ENCODE assay signal across 8 cellular contexts in genomic region chr7:65797566-65797965, GRCh38.
A peak's percentile ranks its signal among the peaks of the same experiment; 100 is the strongest.
DNase-seq lines count a peak whose midpoint lies in the region; ATAC-seq, FAIRE-seq and TF ChIP-seq lines count a peak whose summit lies in the region.
"Not testable (repeated sequence)": the region's sequence is repeated elsewhere in the genome, so short reads cannot be mapped to it uniquely, and the experiment has no call there.

No MANE protein-coding gene starts in this region.

- H3K4ac ChIP-seq in IMR-90 (ENCODE audit: low read depth, low read length), result peak overlapping the region; percentile 71

- H3K36me3 Mint-ChIP-seq in GM23338 (ENCODE audit: low read depth); astrocyte (ENCODE audit: low read depth, unreplicated experiment): not testable (repeated sequence)
- peaks cover 21% of the 10 kb centered on the region for H3K36me3 Mint-ChIP-seq in activated CD8-positive, alpha-beta memory T cell treated with anti-CD3 and anti-CD28 coated beads, Interleukin-2, amount 10 ng/mL, durations not matched to agents 7 days and 5 days

- not testable (repeated sequence) for H3K14ac ChIP-seq in IMR-90 (replicated peaks; ENCODE audit: low read depth, low read length)

- dilution Hi-C loops in IMR-90 (cut with HindIII; ENCODE audit: low sequenced_read_pairs, unreplicated experiment); endothelial cell of umbilical vein (cut with MboI; ENCODE audit: extremely low pct_ligation_motif_present, low sequenced_read_pairs): not testable (repeated sequence)

- in situ Hi-C loops in IMR-90 (cut with MboI; ENCODE audit: low sequenced_read_pairs); brain microvascular endothelial cell (cut with HindIII; ENCODE audit: low pct_ligation_motif_present, low sequenced_read_pairs): not testable (repeated sequence)

- not testable (repeated sequence) for H3K23ac ChIP-seq in IMR-90 (ENCODE audit: low read depth, low read length)

- H2AK9ac ChIP-seq in IMR-90 (replicated peaks; ENCODE audit: low read depth, low read length, poor library complexity), result not testable (repeated sequence)

- not testable (repeated sequence) for H3K36me3 ChIP-seq in GM23338 (ENCODE audit: insufficient read depth); IMR-90 (ENCODE audit: control insufficient read depth, insufficient read depth, low read length); SK-N-SH (replicated peaks in 1 of 2; ENCODE audit: control insufficient read depth in 1 of 2, insufficient read depth in 2 of 2, low read length in 1 of 2); astrocyte (ENCODE audit: insufficient read depth, low read length); brain microvascular endothelial cell (replicated peaks); endothelial cell of umbilical vein (ENCODE audit: control insufficient read depth in 2 of 2, extremely low read depth in 1 of 2, insufficient read depth in 2 of 2, low read length in 2 of 2)

- not testable (repeated sequence) for H3K18ac ChIP-seq in IMR-90 (ENCODE audit: low read depth, low read length)

- not testable (repeated sequence) for H3K56ac ChIP-seq in IMR-90 (ENCODE audit: extremely low read depth, insufficient read depth, low read length)

- not testable (repeated sequence) for H3K27me3 ChIP-seq in GM23338 (ENCODE audit: insufficient read depth); IMR-90 (ENCODE audit: control insufficient read depth, insufficient read depth, low read length); SK-N-SH (ENCODE audit: insufficient read depth); astrocyte (ENCODE audit: insufficient read depth, low read length); brain microvascular endothelial cell (replicated peaks); endothelial cell of umbilical vein (ENCODE audit: control insufficient read depth in 2 of 2, insufficient read depth in 2 of 2, low read length in 2 of 2)

- not testable (repeated sequence) for H3K27ac ChIP-seq in GM23338 (ENCODE audit: low read depth); astrocyte (ENCODE audit: low read depth, low read length)
- H3K27ac ChIP-seq in IMR-90 (ENCODE audit: insufficient read depth, low read length) (peak overlapping the region; percentile 73), SK-N-SH (ENCODE audit: low read depth in 2 of 2, low read length in 1 of 2) (peak overlapping the region in 1 of 2 experiments; percentile 28; a peak in 1 of 4 replicates), brain microvascular endothelial cell (peak overlapping the region; percentile 85), endothelial cell of umbilical vein (ENCODE audit: insufficient read depth, low read depth, low read length) (peak overlapping the region; percentile 85)

- not testable (repeated sequence) for H3K9me3 Mint-ChIP-seq in GM23338; activated CD8-positive, alpha-beta memory T cell treated with anti-CD3 and anti-CD28 coated beads, Interleukin-2, amount 10 ng/mL, durations not matched to agents 7 days and 5 days (ENCODE audit: low read depth); astrocyte (ENCODE audit: unreplicated experiment)

- H3K9me2 ChIP-seq in GM23338 (ENCODE audit: insufficient read depth); SK-N-SH: not testable (repeated sequence)

- peak overlapping the region; percentile 82 for H2BK5ac ChIP-seq in IMR-90 (ENCODE audit: low read depth, low read length, poor library complexity, severe bottlenecking)

- not testable (repeated sequence) for BruUV-seq in IMR-90 (replicated peaks; lab: Mats Ljungman, UMichigan); endothelial cell of umbilical vein (replicated peaks; lab: Mats Ljungman, UMichigan)

- not testable (repeated sequence) for TF ChIP-seq RAD21 in IMR-90 (IDR thresholded peaks at IDR 0.05; ENCODE audit: low read length); SK-N-SH (IDR thresholded peaks at IDR 0.05; ENCODE audit: low read length)

- peak overlapping the region; percentile 38; the same call in 1 of the 2 replicates for H2BK20ac ChIP-seq in IMR-90 (ENCODE audit: low read depth, low read length)

- H3K79me2 ChIP-seq in GM23338 (replicated peaks; ENCODE audit: insufficient read depth); SK-N-SH (ENCODE audit: insufficient read depth); astrocyte (ENCODE audit: insufficient read depth, low read length); endothelial cell of umbilical vein (ENCODE audit: control insufficient read depth, insufficient read depth, low read length): not testable (repeated sequence)

- H3K79me1 ChIP-seq in IMR-90 (ENCODE audit: low read depth in 1 of 2, low read length in 2 of 2), result not testable (repeated sequence)

- CTCF ChIA-PET in IMR-90 (lab: Yijun Ruan, JAX); SK-N-SH (lab: Yijun Ruan, JAX); endothelial cell of umbilical vein (lab: Charles Lee): not testable (repeated sequence)
- CTCF ChIA-PET in activated CD8-positive, alpha-beta memory T cell treated with anti-CD3 and anti-CD28 coated beads, Interleukin-2, amount 10 ng/mL, durations not matched to agents 7 days and 5 days (lab: Charles Lee), result interaction anchor here (2.3 kb wide), 1 partner anchor 48 kb away, joined by 5 read pairs; no protein-coding TSS in a partner anchor

- not testable (repeated sequence) for H3K4me1 Mint-ChIP-seq in GM23338
- H3K4me1 Mint-ChIP-seq in activated CD8-positive, alpha-beta memory T cell treated with anti-CD3 and anti-CD28 coated beads, Interleukin-2, amount 10 ng/mL, durations not matched to agents 7 days and 5 days, result peaks cover 39% of the 10 kb centered on the region
- H3K4me1 Mint-ChIP-seq in astrocyte (ENCODE audit: low read depth, unreplicated experiment), result peaks cover 22% of the 10 kb centered on the region

- not testable (repeated sequence) for TF ChIP-seq POLR2A in IMR-90 (IDR thresholded peaks at IDR 0.05; ENCODE audit: low read depth, low read length); endothelial cell of umbilical vein (IDR thresholded peaks at IDR 0.05; ENCODE audit: low read depth, low read length)

- 0 out of 2 replicates have a peak overlapping the region, but pooled peaks have one; percentile 14 for H2AFZ ChIP-seq in GM23338
- not testable (repeated sequence) for H2AFZ ChIP-seq in IMR-90 (replicated peaks; ENCODE audit: low read length, poor library complexity); SK-N-SH (ENCODE audit: low read depth); astrocyte (ENCODE audit: low read depth, low read length); endothelial cell of umbilical vein (ENCODE audit: low read depth, low read length)

- not testable (repeated sequence) for H3K4me2 ChIP-seq in GM23338; IMR-90 (ENCODE audit: low read depth, low read length); endothelial cell of umbilical vein (ENCODE audit: insufficient read depth, low read length)
- peak overlapping the region; percentile 37; the same call in 1 of the 2 replicates for H3K4me2 ChIP-seq in SK-N-SH
- H3K4me2 ChIP-seq in astrocyte (ENCODE audit: low read length), result peak overlapping the region; percentile 67

- not testable (repeated sequence) for TF ChIP-seq CTCF in GM23338 (conservative IDR thresholded peaks at IDR 0.05; ENCODE audit: low read depth in 2 of 2); IMR-90 (conservative IDR thresholded peaks at IDR 0.05; ENCODE audit: low read depth, low read length); SK-N-SH (IDR thresholded peaks at IDR 0.05); astrocyte (IDR thresholded peaks at IDR 0.05; ENCODE audit: insufficient read depth, low read depth, low read length); brain microvascular endothelial cell (IDR thresholded peaks at IDR 0.05; ENCODE audit: low read depth, low read length, missing control alignments); endothelial cell of umbilical vein (IDR thresholded peaks at IDR 0.05; ENCODE audit: extremely low read depth in 1 of 2, insufficient read depth in 1 of 2, low read depth in 1 of 2, low read length in 2 of 2)

- 83 to 100% methylated on average over 1 to 2 of the region's 5 CpGs for WGBS in IMR-90 (ENCODE audit: extremely low coverage in 2 of 2, insufficient read length in 1 of 2), 2 experiments
- WGBS in SK-N-SH (ENCODE audit: low lambda C conversion rate), result 91% methylated on average over 5 of the region's 5 CpGs

- H4K20me1 ChIP-seq in GM23338 (replicated peaks; ENCODE audit: insufficient read depth); IMR-90 (ENCODE audit: insufficient read depth, low read length); SK-N-SH (ENCODE audit: insufficient read depth); astrocyte (ENCODE audit: insufficient read depth, low read length); endothelial cell of umbilical vein (replicated peaks; ENCODE audit: control insufficient read depth, extremely low read depth, insufficient read depth, low read length): not testable (repeated sequence)

- POLR2A ChIA-PET in IMR-90 (lab: Charles Lee; ENCODE audit: unreplicated experiment); SK-N-SH (lab: Yijun Ruan, JAX); endothelial cell of umbilical vein (lab: Charles Lee): not testable (repeated sequence)

- not testable (repeated sequence) for H3K4me3 Mint-ChIP-seq in GM23338; activated CD8-positive, alpha-beta memory T cell treated with anti-CD3 and anti-CD28 coated beads, Interleukin-2, amount 10 ng/mL, durations not matched to agents 7 days and 5 days; astrocyte (ENCODE audit: unreplicated experiment)

- FAIRE-seq in astrocyte (lab: Jason Lieb, UNC); endothelial cell of umbilical vein (lab: Jason Lieb, UNC): not testable (repeated sequence)

- not testable (repeated sequence) for ATAC-seq in GM23338; IMR-90 (ENCODE audit: low read depth); activated CD8-positive, alpha-beta memory T cell treated with anti-CD3 and anti-CD28 coated beads, Interleukin-2, amount 10 ng/mL, durations not matched to agents 7 days and 5 days

- intact Hi-C loops in IMR-90 (cut with micrococcal nuclease), result not testable (repeated sequence)
- intact Hi-C loops in endothelial cell of umbilical vein (cut with micrococcal nuclease), result loop anchor here (10.0 kb wide), 1 partner anchor 77 kb away; the partner anchor contains the start of gene VKORC1L1

- peak overlapping the region; percentile 57; the same call in 1 of the 2 replicates for H2AK5ac ChIP-seq in IMR-90 (ENCODE audit: low read depth, low read length)

- H4K5ac ChIP-seq in IMR-90 (ENCODE audit: low read depth, low read length), result peak overlapping the region; percentile 12; the same call in 1 of the 2 replicates

- H3F3A ChIP-seq in GM23338 (replicated peaks; ENCODE audit: low read depth); SK-N-SH (replicated peaks; ENCODE audit: insufficient read depth): not testable (repeated sequence)

- not testable (repeated sequence) for H3K9me3 ChIP-seq in IMR-90 (ENCODE audit: control insufficient read depth, insufficient read depth, low read length); SK-N-SH; astrocyte (ENCODE audit: insufficient read depth, low read depth, low read length); endothelial cell of umbilical vein (replicated peaks; ENCODE audit: control insufficient read depth, insufficient read depth, low read length)

- TF ChIP-seq EP300 in SK-N-SH (IDR thresholded peaks at IDR 0.05; ENCODE audit: borderline replicate concordance in 1 of 2, low read depth in 1 of 2, low read length in 1 of 2), result not testable (repeated sequence)

- H3K27me3 Mint-ChIP-seq in GM23338 (ENCODE audit: insufficient read depth, low read depth, poor library complexity); activated CD8-positive, alpha-beta memory T cell treated with anti-CD3 and anti-CD28 coated beads, Interleukin-2, amount 10 ng/mL, durations not matched to agents 7 days and 5 days; astrocyte (ENCODE audit: low read depth, unreplicated experiment): not testable (repeated sequence)

- H3K27ac Mint-ChIP-seq in GM23338; astrocyte (ENCODE audit: unreplicated experiment): not testable (repeated sequence)
- H3K27ac Mint-ChIP-seq in activated CD8-positive, alpha-beta memory T cell treated with anti-CD3 and anti-CD28 coated beads, Interleukin-2, amount 10 ng/mL, durations not matched to agents 7 days and 5 days, result peak overlapping the region; percentile 89

- H2BK120ac ChIP-seq in IMR-90 (ENCODE audit: low read depth, low read length), result peak overlapping the region; percentile 82

- peak overlapping the region; percentile 45 to 61; a peak in 2 of 4 replicates for H4K8ac ChIP-seq in IMR-90 (ENCODE audit: low read depth in 2 of 2, low read length in 2 of 2)

- peak overlapping the region; percentile 29; the same call in 1 of the 3 replicates for H2BK15ac ChIP-seq in IMR-90 (ENCODE audit: low read depth, low read length)

- H4K91ac ChIP-seq in IMR-90 (ENCODE audit: insufficient read depth, low read depth, low read length), result peak overlapping the region; percentile 10; the same call in 1 of the 2 replicates

- not testable (repeated sequence) for H3K4me3 ChIP-seq in GM23338; IMR-90 (ENCODE audit: insufficient read depth, low read depth, low read length); SK-N-SH (ENCODE audit: low read depth in 2 of 2, low read length in 1 of 2); astrocyte (ENCODE audit: insufficient read depth, low read depth, low read length); brain microvascular endothelial cell (ENCODE audit: low read depth, low read length); endothelial cell of umbilical vein (replicated peaks in 1 of 3; ENCODE audit: insufficient read depth in 1 of 3, low read depth in 1 of 3, low read length in 3 of 3)

- DNase-seq in GM23338 (ENCODE audit: low spot score); IMR-90; SK-N-SH; activated CD8-positive, alpha-beta memory T cell treated with anti-CD3 and anti-CD28 coated beads, Interleukin-2, amount 10 ng/mL, durations not matched to agents 7 days and 5 days; astrocyte (ENCODE audit: low read depth); brain microvascular endothelial cell; endothelial cell of umbilical vein (ENCODE audit: low read depth, low spot score): not testable (repeated sequence)
- peak; percentile 60 for DNase-seq in mesenteric fat pad (ENCODE audit: low spot score)

- peaks cover 11% of the 10 kb centered on the region for H3K9me1 ChIP-seq in IMR-90 (ENCODE audit: insufficient read depth, low read length)
- H3K9me1 ChIP-seq in endothelial cell of umbilical vein (replicated peaks; ENCODE audit: control insufficient read depth, extremely low read depth, insufficient read depth, low read length), result not testable (repeated sequence)

- H3K9ac ChIP-seq in IMR-90 (ENCODE audit: low read depth, low read length); SK-N-SH; astrocyte (ENCODE audit: low read length); endothelial cell of umbilical vein (replicated peaks; ENCODE audit: extremely low read depth, insufficient read depth, low read length): not testable (repeated sequence)

- not testable (repeated sequence) for H3K4me1 ChIP-seq in GM23338 (ENCODE audit: insufficient read depth); IMR-90 (ENCODE audit: control insufficient read depth, insufficient read depth, low read length)
- H3K4me1 ChIP-seq in SK-N-SH (ENCODE audit: control insufficient read depth in 1 of 2, insufficient read depth in 2 of 2, low read depth in 1 of 2, low read length in 1 of 2) (peaks cover 0 to 11% of the 10 kb centered on the region in 2 experiments; a peak in 1 of 4 replicates), astrocyte (ENCODE audit: insufficient read depth, low read length) (peaks cover 12% of the 10 kb centered on the region), endothelial cell of umbilical vein (ENCODE audit: control insufficient read depth, extremely low read depth, insufficient read depth, low read length) (peaks cover 50% of the 10 kb centered on the region)
